In the genomic region with DNA sequence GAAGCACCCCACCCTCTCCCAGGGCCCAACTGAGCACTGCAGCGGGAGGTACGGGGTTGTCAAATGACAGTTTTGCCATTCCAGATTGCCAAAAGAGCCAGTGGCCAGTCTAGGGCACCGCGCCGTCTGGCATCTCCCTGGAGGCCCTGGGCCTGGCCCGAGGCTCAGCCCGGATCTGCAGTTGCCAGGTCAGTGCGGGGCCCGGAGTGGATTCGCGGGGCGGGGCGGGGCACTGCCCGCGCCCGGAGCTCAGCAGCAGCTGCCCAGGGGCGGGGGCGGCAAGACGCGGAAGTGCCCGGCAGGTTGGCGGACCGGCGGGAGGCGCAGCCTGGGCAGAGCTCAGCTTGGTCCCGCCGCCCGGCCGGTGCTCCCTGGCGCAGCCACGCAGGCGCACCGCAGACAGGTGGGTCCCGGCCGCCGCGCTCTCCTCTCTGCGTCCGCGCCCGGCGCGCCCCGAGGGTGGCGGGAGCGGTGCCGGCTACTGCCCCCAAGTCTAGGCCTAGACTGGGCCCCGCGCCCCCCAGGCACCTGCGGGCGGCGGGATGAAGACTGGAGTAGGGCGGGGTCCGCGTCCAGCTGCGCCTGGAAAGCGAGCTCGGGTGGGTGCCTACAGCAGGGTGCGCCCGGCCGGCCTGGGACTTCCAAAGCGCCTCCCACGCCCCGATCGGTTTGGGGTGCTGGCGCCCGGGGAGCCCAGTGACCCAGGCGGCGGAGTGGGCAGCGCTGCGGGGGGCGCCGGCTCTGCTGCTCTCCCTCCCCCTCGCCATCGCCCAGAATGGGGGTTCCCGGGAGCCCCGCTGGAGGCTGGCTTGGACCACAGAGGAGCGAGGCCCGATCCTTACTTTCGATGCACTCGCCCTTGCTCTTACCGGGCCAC, we compare ENCODE assay signal across 8 cellular contexts. TPM values are rescaled to one million over a fixed set of nuclear protein-coding genes. Genes with fewer than 3 reads are reported as not detected.
DNase-seq lines count a peak whose midpoint lies in the region; ATAC-seq and TF ChIP-seq lines count a peak whose summit lies in the region.

A gene with protein sequence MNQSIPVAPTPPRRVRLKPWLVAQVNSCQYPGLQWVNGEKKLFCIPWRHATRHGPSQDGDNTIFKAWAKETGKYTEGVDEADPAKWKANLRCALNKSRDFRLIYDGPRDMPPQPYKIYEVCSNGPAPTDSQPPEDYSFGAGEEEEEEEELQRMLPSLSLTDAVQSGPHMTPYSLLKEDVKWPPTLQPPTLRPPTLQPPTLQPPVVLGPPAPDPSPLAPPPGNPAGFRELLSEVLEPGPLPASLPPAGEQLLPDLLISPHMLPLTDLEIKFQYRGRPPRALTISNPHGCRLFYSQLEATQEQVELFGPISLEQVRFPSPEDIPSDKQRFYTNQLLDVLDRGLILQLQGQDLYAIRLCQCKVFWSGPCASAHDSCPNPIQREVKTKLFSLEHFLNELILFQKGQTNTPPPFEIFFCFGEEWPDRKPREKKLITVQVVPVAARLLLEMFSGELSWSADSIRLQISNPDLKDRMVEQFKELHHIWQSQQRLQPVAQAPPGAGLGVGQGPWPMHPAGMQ (plus strand): TSS at position 281 of the 877 bp plus-strand sequence. CDS start 4,155 bp downstream, outside the sequence.

- POLR2A ChIA-PET in activated CD4-positive, alpha-beta memory T cell treated with anti-CD3 and anti-CD28 coated beads for 36 hours (lab: Charles Lee): interaction anchor here (0.7 kb wide), 1 partner anchor 116 kb away, joined by 4 read pairs; no protein-coding TSS in a partner anchor

- CTCF ChIA-PET in activated CD4-positive, alpha-beta memory T cell treated with anti-CD3 and anti-CD28 coated beads for 36 hours (lab: Charles Lee): interaction anchor here (1.0 to 1.4 kb wide), 3 partner anchors 9 to 117 kb away, joined by 3 read pairs; a partner anchor contains a TSS

- H3K27ac ChIP-seq in HUES6 (ENCODE audit: low read depth, low read length): no peak within 1 kb of the TSS
- H3K27ac ChIP-seq in osteoblast (ENCODE audit: low read depth, low read length): no peak within 1 kb of the TSS

- H3K4me1 Mint-ChIP-seq in activated CD4-positive, alpha-beta memory T cell treated with anti-CD3 and anti-CD28 coated beads for 36 hours (ENCODE audit: low read depth): peaks cover 49% of the 10 kb centered on the region

- H3K4me1 ChIP-seq in HUES6 (ENCODE audit: control insufficient read depth, insufficient read depth, low read length) (peaks cover 9% of the 10 kb centered on the region; the same call in 1 of the 2 replicates), osteoblast (ENCODE audit: insufficient read depth, low read length) (peaks cover 3% of the 10 kb centered on the region)

- no peaks in the 10 kb centered on the region for H3K79me2 ChIP-seq in osteoblast (ENCODE audit: insufficient read depth, low read length)

- H3K9me3 Mint-ChIP-seq in activated CD4-positive, alpha-beta memory T cell treated with anti-CD3 and anti-CD28 coated beads for 36 hours: no peaks in the 10 kb centered on the region

- H3K4me2 ChIP-seq in osteoblast (ENCODE audit: insufficient read depth, low read length): peak within 1 kb of the TSS; percentile 81

- DNase-seq in T-helper 1 cell (no peak), glomerular visceral epithelial cell (ENCODE audit: extremely low spot score) (peak; percentile 48), osteoblast (ENCODE audit: insufficient read length, low spot score, missing footprints) (peak; percentile 74), cerebellar cortex (ENCODE audit: low spot score) (no peak)
- DNase-seq in activated CD4-positive, alpha-beta memory T cell treated with anti-CD3 and anti-CD28 coated beads for 36 hours: peak; percentile 48

- H3K36me3 Mint-ChIP-seq in activated CD4-positive, alpha-beta memory T cell treated with anti-CD3 and anti-CD28 coated beads for 36 hours: no peaks in the 10 kb centered on the region

- H3K36me3 ChIP-seq in HUES6 (ENCODE audit: control insufficient read depth, insufficient read depth, low read length) (no peaks in the 10 kb centered on the region), osteoblast (ENCODE audit: insufficient read depth, low read length) (no peaks in the 10 kb centered on the region)

- intact Hi-C loops in T-helper 1 cell treated with Interleukin-12 subunit alpha and Interleukin-12 subunit beta and Interleukin-4 antibody, amounts not matched to agents 30 ng/mL and 1 ng/mL, for 36 hours (cut with micrococcal nuclease): loop anchor here (1.0 to 10.0 kb wide), 3 partner anchors 25 to 117 kb away; a partner anchor contains a TSS
- intact Hi-C loops in activated CD4-positive, alpha-beta memory T cell treated with anti-CD3 and anti-CD28 coated beads for 36 hours (cut with micrococcal nuclease): loop anchor here (2.0 to 10.0 kb wide), 2 partner anchors 71 to 117 kb away; a partner anchor contains a TSS

- no peak for TF ChIP-seq CTCF in osteoblast (IDR thresholded peaks at IDR 0.05; ENCODE audit: extremely low read depth, low read depth, low read length)

- H3K4me3 ChIP-seq in HUES6 (ENCODE audit: low read depth, low read length) (peak within 1 kb of the TSS; percentile 69), osteoblast (ENCODE audit: insufficient read depth, low read length) (peak within 1 kb of the TSS; percentile 66)

- peaks cover 6% of the 10 kb centered on the region for H3K27me3 Mint-ChIP-seq in activated CD4-positive, alpha-beta memory T cell treated with anti-CD3 and anti-CD28 coated beads for 36 hours

- no peaks in the 10 kb centered on the region for H3K9me3 ChIP-seq in HUES6 (ENCODE audit: control insufficient read depth, insufficient read depth, low read depth, low read length)
- H3K9me3 ChIP-seq in osteoblast (ENCODE audit: low read depth, low read length): no peaks in the 10 kb centered on the region

- peak within 1 kb of the TSS; percentile 83 for H3K4me3 Mint-ChIP-seq in activated CD4-positive, alpha-beta memory T cell treated with anti-CD3 and anti-CD28 coated beads for 36 hours

- ATAC-seq in HG03025 (IDR thresholded peaks at IDR 0.05; ENCODE audit: low FRiP score, unreplicated experiment): no peak

- H4K20me1 ChIP-seq in osteoblast (ENCODE audit: insufficient read depth, low read length): no peaks in the 10 kb centered on the region

- peak within 1 kb of the TSS; percentile 57 for H2AFZ ChIP-seq in osteoblast (ENCODE audit: low read length)

- peak within 1 kb of the TSS; percentile 69 for H3K27ac Mint-ChIP-seq in activated CD4-positive, alpha-beta memory T cell treated with anti-CD3 and anti-CD28 coated beads for 36 hours

- H3K27me3 ChIP-seq in HUES6 (ENCODE audit: control insufficient read depth, insufficient read depth, low read length) (peaks cover 75% of the 10 kb centered on the region), osteoblast (ENCODE audit: insufficient read depth, low read length) (peaks cover 53% of the 10 kb centered on the region)

- peak within 1 kb of the TSS; percentile 12 for H3K9ac ChIP-seq in HUES6 (ENCODE audit: low read length)

RNA-seq across cellular contexts. Expression of the gene that starts here (rescaled TPM):
- total RNA-seq in T-helper 1 cell treated with Interleukin-12 subunit alpha and Interleukin-12 subunit beta and Interleukin-4 antibody, amounts not matched to agents 30 ng/mL and 1 ng/mL, for 36 hours: 9.8 and 11.3 TPM in 2 replicates
- total RNA-seq in activated CD4-positive, alpha-beta memory T cell treated with anti-CD3 and anti-CD28 coated beads for 36 hours: 10 to 100 TPM; 21.7 to 22.9 TPM
- under 0.01 TPM in 2 replicates for total RNA-seq in osteoblast

Comparison
In these comparisons a context has a peak if more than half of its experiments do, and no peak if none do; other contexts are left out.
1. RNA of the gene that starts here (total RNA-seq): 21.7 to 22.9 TPM in activated CD4-positive, alpha-beta memory T cell treated with anti-CD3 and anti-CD28 coated beads for 36 hours and 9.8 to 11.3 TPM in T-helper 1 cell treated with Interleukin-12 subunit alpha and Interleukin-12 subunit beta and Interleukin-4 antibody, amounts not matched to agents 30 ng/mL and 1 ng/mL, for 36 hours; under 0.01 TPM in osteoblast; every median in the first group is over 10 times any median in the second.
2. Peak in DNase-seq, H3K4me3 ChIP-seq and H3K4me2 ChIP-seq in osteoblast; RNA of the gene not detected or under 1 TPM.
3. DNase-seq: peak in activated CD4-positive, alpha-beta memory T cell treated with anti-CD3 and anti-CD28 coated beads for 36 hours (single experiment) and glomerular visceral epithelial cell (single experiment); none in T-helper 1 cell (0 of 5) and cerebellar cortex (single experiment).